ENCODE assay signal across 20 cellular contexts in genomic region chr9:106718996-106719395, GRCh38.
A peak's percentile ranks its signal among the peaks of the same experiment; 100 is the strongest.
DNase-seq lines count a peak whose midpoint lies in the region; ATAC-seq and TF ChIP-seq lines count a peak whose summit lies in the region.
"Had no signal": no experiment of that assay in that cellular context is flagged by ENCODE, and none has a peak within 500 bp of the region (broad histone marks: within the 10 kb centered on the region; RNA-seq: fewer than 3 reads in every experiment).

No MANE protein-coding gene starts in this region.

- H3K36me3 ChIP-seq in CD8-positive, alpha-beta memory T cell (ENCODE audit: insufficient read depth, low read length), result no peaks in the 10 kb centered on the region
- H3K36me3 ChIP-seq: esophagus muscularis mucosa, sigmoid colon, stomach had no signal

- no peaks in the 10 kb centered on the region for H3K27me3 ChIP-seq in CD8-positive, alpha-beta memory T cell (ENCODE audit: insufficient read depth, low read length, poor library complexity, severe bottlenecking)
- H3K27me3 ChIP-seq: esophagus muscularis mucosa, sigmoid colon, stomach had no signal

- H3K36me3 Mint-ChIP-seq in CD8-positive, alpha-beta memory T cell, result no peaks in the 10 kb centered on the region
- H3K36me3 Mint-ChIP-seq: CD4-positive, CD25-positive, alpha-beta regulatory T cell had no signal

- DNase-seq in EL, result peak; percentile 75
- DNase-seq in fibroblast of villous mesenchyme (ENCODE audit: low read depth), result peak; percentile 49
- DNase-seq in renal cortical epithelial cell (ENCODE audit: low read depth), result peak; percentile 76
- DNase-seq in CD8-positive, alpha-beta memory T cell, result no peak
- DNase-seq in GM10266 (ENCODE audit: extremely low spot score), result no peak
- no peak for DNase-seq in inferior parietal cortex (ENCODE audit: extremely low spot score)
- DNase-seq: activated naive CD4-positive, alpha-beta T cell treated with Interleukin-2 at 50 U/mL for 16 hours; CD4-positive, CD25-positive, alpha-beta regulatory T cell; cerebellar nuclear complex; HFFc6; islet precursor cell; NCI-H1417 treated with DMSO at 0.1 percent for 48 hours; NCI-H524 treated with DMSO at 0.1 percent for 48 hours; sigmoid colon; stomach; T-helper 9 cell had no signal

- no peak overlapping the region for H3K27ac ChIP-seq in CD8-positive, alpha-beta memory T cell (ENCODE audit: low read depth, low read length)
- H3K27ac ChIP-seq: stomach had no signal

- no peaks in the 10 kb centered on the region for H3K9me3 ChIP-seq in CD8-positive, alpha-beta memory T cell (ENCODE audit: low read length)
- H3K9me3 ChIP-seq: esophagus muscularis mucosa, sigmoid colon, stomach had no signal

- H3K9me3 Mint-ChIP-seq in CD8-positive, alpha-beta memory T cell, result peaks cover under 1 to 12% (median 6%) of the 10 kb centered on the region in 5 donors
- H3K9me3 Mint-ChIP-seq: HFFc6, nephron had no signal

- CTCF ChIA-PET in CD8-positive, alpha-beta memory T cell (lab: Charles Lee), result no interaction called here

- H3K4me3 Mint-ChIP-seq in CD8-positive, alpha-beta memory T cell, result no peak overlapping the region
- H3K4me3 Mint-ChIP-seq: CD4-positive, CD25-positive, alpha-beta regulatory T cell; HFFc6; nephron had no signal

- TF ChIP-seq CTCF in WI38 (IDR thresholded peaks at IDR 0.05; ENCODE audit: low read depth, low read length) (no peak), fibroblast of villous mesenchyme (IDR thresholded peaks at IDR 0.05; ENCODE audit: insufficient read depth, low read depth, low read length) (no peak), GM10266 (IDR thresholded peaks at IDR 0.05; ENCODE audit: control insufficient read depth, insufficient read depth, low read depth, missing control alignments) (no peak)

- no peaks in the 10 kb centered on the region for H3K4me1 ChIP-seq in CD8-positive, alpha-beta memory T cell (ENCODE audit: insufficient read depth, low read length)

- H3K4me3 ChIP-seq in WI38 (ENCODE audit: low read depth, low read length) (peak overlapping the region; percentile 38), fibroblast of villous mesenchyme (ENCODE audit: low read depth, low read length) (no peak overlapping the region)
- no peak overlapping the region for H3K4me3 ChIP-seq in CD8-positive, alpha-beta memory T cell (ENCODE audit: low read length)
- H3K4me3 ChIP-seq: esophagus muscularis mucosa, sigmoid colon, stomach had no signal

- no peaks in the 10 kb centered on the region for H3K4me1 Mint-ChIP-seq in CD8-positive, alpha-beta memory T cell
- H3K4me1 Mint-ChIP-seq: CD4-positive, CD25-positive, alpha-beta regulatory T cell had no signal

- POLR2A ChIA-PET in CD8-positive, alpha-beta memory T cell (lab: Charles Lee), result no interaction called here

- no peak overlapping the region for H3K27ac Mint-ChIP-seq in CD8-positive, alpha-beta memory T cell
- H3K27ac Mint-ChIP-seq: CD4-positive, CD25-positive, alpha-beta regulatory T cell; HFFc6 had no signal

- peaks cover 0 to 1% of the 10 kb centered on the region in 2 donors for H3K27me3 Mint-ChIP-seq in CD8-positive, alpha-beta memory T cell
- H3K27me3 Mint-ChIP-seq: CD4-positive, CD25-positive, alpha-beta regulatory T cell had no signal

- no peak for ATAC-seq in HG02798 (IDR thresholded peaks at IDR 0.05; ENCODE audit: poor library complexity, unreplicated experiment)

Comparison
In these comparisons a context has a peak if more than half of its experiments do, and no peak if none do; other contexts are left out.
1. DNase-seq: peak in EL (single experiment), fibroblast of villous mesenchyme (single experiment) and renal cortical epithelial cell (single experiment); none in CD8-positive, alpha-beta memory T cell (0 of 5), GM10266 (single experiment) and inferior parietal cortex (single experiment).